31 cellular contexts compared by ENCODE assay signal in genomic region chr19:4257025-4257424, GRCh38. TPM values are rescaled to one million over a fixed set of nuclear protein-coding genes. Genes with fewer than 3 reads are reported as not detected.
"Had no signal": no experiment of that assay in that cellular context is flagged by ENCODE, and none has a peak within 500 bp of the region (broad histone marks: within the 10 kb centered on the region; RNA-seq: fewer than 3 reads in every experiment).

No MANE protein-coding gene starts in this region.

- H3K27me3 ChIP-seq: ascending aorta, cardiac muscle cell had no signal

- H3K4me3 ChIP-seq: ascending aorta, cardiac muscle cell had no signal

- FAIRE-seq: bronchial epithelial cell, TTC549 had no signal

- H3K9me3 ChIP-seq: ascending aorta had no signal

- H3K27ac ChIP-seq: ascending aorta, cardiac muscle cell, VCaP had no signal

- ATAC-seq: activated naive CD8-positive, alpha-beta T cell treated with anti-CD3 and anti-CD28 coated beads, Interleukin-2, amount 50 U/mL, for 24 hours had no signal

- H3K4me1 ChIP-seq: ascending aorta had no signal

- DNase-seq: activated B cell treated with CpG ODN at 0.5 μM for 24 hours; activated CD4-positive, alpha-beta T cell treated with anti-CD3 and anti-CD28 coated beads for 4 hours; activated CD4-positive, alpha-beta T cell treated with anti-CD3 and anti-CD28 coated beads, Interleukin-2, amount 10 ng/mL, durations not matched to agents 24 days and 14 days; activated CD4-positive, alpha-beta T cell treated with anti-CD3 and anti-CD28 coated beads, Interleukin-2, amount 50 U/mL, for 1 hour; activated CD4-positive, alpha-beta T cell treated with anti-CD3 and anti-CD28 coated beads, Interleukin-2, amount 50 U/mL, for 4 hours; activated CD4-positive, CD25-positive, alpha-beta regulatory T cell treated with anti-CD3 and anti-CD28 coated beads, Interleukin-2, amount 50 U/mL, for 72 hours; activated CD8-positive, alpha-beta memory T cell treated with anti-CD3 and anti-CD28 coated beads, Interleukin-2, amount 50 U/mL, for 4 hours; activated effector memory CD4-positive, alpha-beta T cell treated with Interleukin-2 at 50 U/mL for 16 hours; activated gamma-delta T cell; activated naive CD4-positive, alpha-beta T cell treated with anti-CD3 and anti-CD28 coated beads, Interleukin-2, amount 10 ng/mL, durations not matched to agents 7 days and 5 days; activated naive CD4-positive, alpha-beta T cell treated with Interleukin-2 at 50 U/mL for 16 hours; activated naive CD8-positive, alpha-beta T cell treated with anti-CD3 and anti-CD28 coated beads, Interleukin-2, amount 10 ng/mL, durations not matched to agents 7 days and 5 days; activated naive CD8-positive, alpha-beta T cell treated with anti-CD3 and anti-CD28 coated beads, Interleukin-2, amount 50 U/mL, for 24 hours; activated T-cell treated with anti-CD3 and anti-CD28 coated beads, Interleukin-2, amount 50 U/mL, for 24 hours; activated T-cell treated with anti-CD3 and anti-CD28 coated beads, Interleukin-2, amount 50 U/mL, for 48 hours; amygdala; anterior cingulate cortex; caudate nucleus; cerebellar nuclear complex; T-helper 1 cell; T-helper 2 cell; T-helper 9 cell had no signal

RNA-seq across cellular contexts. Expression of gene SHD, which starts 22.0 kb away (rescaled TPM):
- total RNA-seq: activated B cell treated with CpG ODN at 0.5 μM for 24 hours; activated CD4-positive, alpha-beta memory T cell treated with anti-CD3 and anti-CD28 coated beads for 36 hours; activated CD4-positive, alpha-beta T cell treated with anti-CD3 and anti-CD28 coated beads, Interleukin-2, amount 10 ng/mL, durations not matched to agents 24 days and 14 days; activated CD8-positive, alpha-beta memory T cell treated with anti-CD3 and anti-CD28 coated beads for 36 hours; activated CD8-positive, alpha-beta T cell treated with anti-CD3 and anti-CD28 coated beads for 36 hours; activated naive CD8-positive, alpha-beta T cell treated with anti-CD3 and anti-CD28 coated beads, Interleukin-2, amount 10 ng/mL, durations not matched to agents 7 days and 5 days; ascending aorta; bronchial epithelial cell; chondrocyte had no signal

RNA-seq across cellular contexts. Expression of gene EBI3, which starts 27.7 kb away (rescaled TPM):
- total RNA-seq: ascending aorta, bronchial epithelial cell, cardiac muscle cell had no signal
- polyA plus RNA-seq: cardiac muscle cell had no signal

RNA-seq across cellular contexts. Expression of gene TMIGD2, which starts 45.2 kb away (rescaled TPM):
- total RNA-seq: activated B cell treated with CpG ODN at 0.5 μM for 24 hours, ascending aorta, bronchial epithelial cell, chondrocyte had no signal

RNA-seq across cellular contexts. Expression of gene FSD1, which starts 47.4 kb away (rescaled TPM):
- total RNA-seq: ascending aorta had no signal
